11 cellular contexts compared by ENCODE assay signal in the genomic region with DNA sequence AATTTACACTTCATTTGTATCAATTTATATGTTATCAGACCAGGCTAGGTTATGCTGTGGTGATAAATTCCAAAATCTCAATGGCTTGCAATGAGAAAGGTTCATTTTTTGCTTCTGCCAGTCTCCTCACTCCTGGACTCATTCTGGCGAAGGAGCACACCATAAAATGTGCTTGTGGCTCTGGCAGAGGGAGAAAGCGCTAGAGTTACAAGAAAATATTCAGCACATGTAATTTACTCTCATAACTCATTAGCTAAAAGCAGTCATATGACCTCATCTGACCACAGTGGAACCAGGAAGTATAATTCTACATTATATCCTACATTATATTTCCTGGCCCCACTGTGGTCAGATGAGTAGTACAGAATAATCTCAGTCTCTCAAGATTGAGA.
DNase-seq lines count a peak whose midpoint lies in the region; ATAC-seq, FAIRE-seq and TF ChIP-seq lines count a peak whose summit lies in the region.
"Had no signal": no experiment of that assay in that cellular context is flagged by ENCODE, and none has a peak within 500 bp of the region (broad histone marks: within the 10 kb centered on the region; RNA-seq: fewer than 3 reads in every experiment).

No MANE protein-coding gene starts in this region.

- peaks cover 33% of the 10 kb centered on the region for H3K4me1 Mint-ChIP-seq in Calu3 (ENCODE audit: low read depth, unreplicated experiment)
- no peaks in the 10 kb centered on the region for H3K4me1 Mint-ChIP-seq in T-helper 17 cell

- H3K4me3 Mint-ChIP-seq in Calu3 (ENCODE audit: low read depth, unreplicated experiment) (peak overlapping the region; percentile 26), T-helper 17 cell (no peak overlapping the region)

- no TSS peak for BruUV-seq in Calu3 (replicated peaks; lab: Mats Ljungman, UMichigan)

- peak overlapping the region; percentile 0 for H3K27ac ChIP-seq in muscle layer of colon (ENCODE audit: low read depth, low read length)

- no peak for FAIRE-seq in bronchial epithelial cell (lab: Jason Lieb, UNC)
- FAIRE-seq: HepG2 had no signal

- no peaks in the 10 kb centered on the region for H3K9me3 Mint-ChIP-seq in Calu3 (ENCODE audit: low read depth, unreplicated experiment)
- peaks cover 9 to 10% of the 10 kb centered on the region in 2 donors for H3K9me3 Mint-ChIP-seq in activated naive CD4-positive, alpha-beta T cell treated with anti-CD3 and anti-CD28 coated beads, Interleukin-2, amount 50 U/mL, for 72 hours

- H3K4me1 ChIP-seq in muscle layer of colon (ENCODE audit: insufficient read depth, low read length), result peaks cover 25% of the 10 kb centered on the region

- H3K36me3 ChIP-seq in bronchial epithelial cell (ENCODE audit: control insufficient read depth, insufficient read depth, low read length) (no peaks in the 10 kb centered on the region), muscle layer of colon (ENCODE audit: insufficient read depth, low read length) (no peaks in the 10 kb centered on the region)

- CTCF ChIA-PET in Calu3 (lab: Charles Lee), result interaction anchor here (0.7 to 1.4 kb wide), 4 partner anchors 9 to 84 kb away, joined by 3 to 7 read pairs (median 3); no protein-coding TSS in a partner anchor

- TF ChIP-seq CTCF in Calu3 (IDR thresholded peaks at IDR 0.05; ENCODE audit: unreplicated experiment), result no peak
- TF ChIP-seq CTCF in bronchial epithelial cell (IDR thresholded peaks at IDR 0.05; ENCODE audit: insufficient read depth, low read length, severe bottlenecking), result no peak

- no peaks in the 10 kb centered on the region for H3K27me3 Mint-ChIP-seq in Calu3 (ENCODE audit: unreplicated experiment)
- H3K27me3 Mint-ChIP-seq in T-helper 17 cell, result no peaks in the 10 kb centered on the region

- H3K36me3 Mint-ChIP-seq in Calu3 (ENCODE audit: insufficient read depth, unreplicated experiment), result peaks cover 12% of the 10 kb centered on the region
- H3K36me3 Mint-ChIP-seq in activated naive CD4-positive, alpha-beta T cell treated with anti-CD3 and anti-CD28 coated beads, Interleukin-2, amount 50 U/mL, for 72 hours, result no peaks in the 10 kb centered on the region
- no peaks in the 10 kb centered on the region for H3K36me3 Mint-ChIP-seq in T-helper 17 cell (ENCODE audit: low read depth)

- H3K27me3 ChIP-seq in bronchial epithelial cell (ENCODE audit: control insufficient read depth, insufficient read depth, low read length) (no peaks in the 10 kb centered on the region), muscle layer of colon (ENCODE audit: control insufficient read depth in 1 of 2, insufficient read depth in 2 of 2, low read length in 2 of 2) (no peaks in the 10 kb centered on the region)

- H3K9me3 ChIP-seq in muscle layer of colon (ENCODE audit: low read length) (no peaks in the 10 kb centered on the region), T-helper 17 cell (ENCODE audit: control insufficient read depth, low read length, poor library complexity, severe bottlenecking) (no peaks in the 10 kb centered on the region)

- peak overlapping the region; percentile 98 for H3K27ac Mint-ChIP-seq in Calu3 (ENCODE audit: unreplicated experiment)
- no peak overlapping the region for H3K27ac Mint-ChIP-seq in activated naive CD4-positive, alpha-beta T cell treated with anti-CD3 and anti-CD28 coated beads, Interleukin-2, amount 50 U/mL, for 72 hours
- no peak overlapping the region for H3K27ac Mint-ChIP-seq in T-helper 17 cell

- DNase-seq in Calu3, result peak; percentile 41
- peak; percentile 17 for DNase-seq in NCI-H2029 treated with DMSO at 0.1 percent for 48 hours (lab: John Stamatoyannopoulos, UW)
- DNase-seq in bronchial epithelial cell (ENCODE audit: low read depth), result peak; percentile 59
- no peak for DNase-seq in activated naive CD4-positive, alpha-beta T cell treated with anti-CD3 and anti-CD28 coated beads, Interleukin-2, amount 50 U/mL, for 72 hours (ENCODE audit: low spot score in 2 of 2)
- no peak for DNase-seq in activated CD4-positive, alpha-beta T cell treated with anti-CD3 and anti-CD28 coated beads, Interleukin-2, amount 50 U/mL, for 48 hours
- DNase-seq in T-helper 17 cell, result no peak
- DNase-seq: midbrain, NCI-H526 had no signal

- ATAC-seq in activated naive CD4-positive, alpha-beta T cell treated with anti-CD3 and anti-CD28 coated beads, Interleukin-2, amount 50 U/mL, for 72 hours, result no peak
- ATAC-seq in T-helper 17 cell (no peak), HG02763 (IDR thresholded peaks at IDR 0.05; ENCODE audit: unreplicated experiment) (no peak)
- ATAC-seq: HepG2 had no signal

- H3K4me3 ChIP-seq in bronchial epithelial cell (ENCODE audit: low read depth, low read length), result no peak overlapping the region
- H3K4me3 ChIP-seq in muscle layer of colon (ENCODE audit: low read depth in 1 of 2, low read length in 2 of 2), result no peak overlapping the region

- intact Hi-C loops in Calu3 (cut with micrococcal nuclease; ENCODE audit: unreplicated experiment), result loop anchor here (5.0 kb wide), 2 partner anchors 181 to 189 kb away; no protein-coding TSS in a partner anchor

- H3K9ac ChIP-seq in muscle layer of colon (ENCODE audit: low read length), result no peak overlapping the region

Comparison
In these comparisons a context has a peak if more than half of its experiments do, and no peak if none do; other contexts are left out.
1. DNase-seq: peak in Calu3 (single experiment), NCI-H2029 treated with DMSO at 0.1 percent for 48 hours (single experiment) and bronchial epithelial cell (single experiment); none in activated naive CD4-positive, alpha-beta T cell treated with anti-CD3 and anti-CD28 coated beads, Interleukin-2, amount 50 U/mL, for 72 hours (0 of 2), activated CD4-positive, alpha-beta T cell treated with anti-CD3 and anti-CD28 coated beads, Interleukin-2, amount 50 U/mL, for 48 hours (0 of 2) and T-helper 17 cell (0 of 3).